Comparison of ENCODE assay signal across 8 cellular contexts in the genomic region with DNA sequence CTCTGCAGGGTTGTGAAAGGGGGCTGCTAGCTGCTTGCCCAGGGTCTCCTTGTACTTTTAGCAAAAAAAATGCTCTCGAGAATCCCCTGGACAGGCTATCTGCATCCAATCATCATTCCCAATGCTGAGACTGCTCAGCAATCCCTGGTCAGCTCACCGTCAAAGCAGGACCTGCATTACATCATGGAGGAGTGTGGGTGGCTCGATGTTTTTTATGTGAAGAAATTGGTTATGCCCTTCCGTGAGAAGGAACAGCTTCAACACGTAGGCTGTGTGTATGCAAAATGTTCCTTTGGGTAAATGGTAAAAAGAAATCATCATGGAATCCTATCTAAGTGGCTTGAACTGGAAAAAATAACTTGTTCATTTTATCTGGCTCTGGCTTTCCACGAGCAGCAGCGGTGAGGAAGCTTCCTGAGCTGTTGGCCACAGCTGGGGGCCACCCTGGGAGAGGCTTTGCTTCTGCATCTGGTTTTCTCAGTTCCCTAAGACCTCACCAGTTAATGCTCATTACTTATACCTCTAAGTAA.
DNase-seq lines count a peak whose midpoint lies in the region; ATAC-seq and TF ChIP-seq lines count a peak whose summit lies in the region.

No MANE protein-coding gene starts in this region.

- H3K4me1 Mint-ChIP-seq in IgD-negative memory B cell: peaks cover 49 to 68% (median 66%) of the 10 kb centered on the region in 3 donors
- peaks cover 98% of the 10 kb centered on the region for H3K4me1 Mint-ChIP-seq in activated naive CD4-positive, alpha-beta T cell treated with anti-CD3 and anti-CD28 coated beads, Interleukin-2, amount 50 U/mL, for 24 hours
- H3K4me1 Mint-ChIP-seq in progenitor cell of endocrine pancreas (ENCODE audit: low read depth): peaks cover 22% of the 10 kb centered on the region

- TF ChIP-seq CTCF in progenitor cell of endocrine pancreas (IDR thresholded peaks at IDR 0.05; ENCODE audit: unreplicated experiment): no peak
- no peak for TF ChIP-seq CTCF in ascending aorta (IDR thresholded peaks at IDR 0.05)

- peaks cover 5% of the 10 kb centered on the region for H3K27me3 Mint-ChIP-seq in IgD-negative memory B cell
- no peaks in the 10 kb centered on the region for H3K27me3 Mint-ChIP-seq in activated naive CD4-positive, alpha-beta T cell treated with anti-CD3 and anti-CD28 coated beads, Interleukin-2, amount 50 U/mL, for 24 hours
- H3K27me3 Mint-ChIP-seq in progenitor cell of endocrine pancreas: no peaks in the 10 kb centered on the region

- H3K4me1 ChIP-seq in rectal smooth muscle tissue (ENCODE audit: control insufficient read depth, insufficient read depth, low read length): peaks cover 24% of the 10 kb centered on the region
- peaks cover 0 to 6% of the 10 kb centered on the region in 2 donors for H3K4me1 ChIP-seq in ascending aorta

- H3K27ac ChIP-seq in rectal smooth muscle tissue (ENCODE audit: low read depth, low read length) (peak overlapping the region; percentile 4), ascending aorta (no peak overlapping the region)

- no peaks in the 10 kb centered on the region for H3K36me3 ChIP-seq in rectal smooth muscle tissue (ENCODE audit: control insufficient read depth, insufficient read depth, low read length)
- H3K36me3 ChIP-seq in ascending aorta: no peaks in the 10 kb centered on the region

- no peak for DNase-seq in progenitor cell of endocrine pancreas (ENCODE audit: low spot score, unreplicated experiment)
- no peak for DNase-seq in NK-92 (lab: John Stamatoyannopoulos, UW; ENCODE audit: unreplicated experiment)
- DNase-seq in ascending aorta (ENCODE audit: low spot score in 2 of 2): no peak

- peak overlapping the region; percentile 15 to 91 (median 64) for H3K4me3 Mint-ChIP-seq in IgD-negative memory B cell
- H3K4me3 Mint-ChIP-seq in activated naive CD4-positive, alpha-beta T cell treated with anti-CD3 and anti-CD28 coated beads, Interleukin-2, amount 50 U/mL, for 24 hours: peak overlapping the region; percentile 90
- H3K4me3 Mint-ChIP-seq in progenitor cell of endocrine pancreas (ENCODE audit: low read depth): no peak overlapping the region

- peaks cover 7% of the 10 kb centered on the region for H3K36me3 Mint-ChIP-seq in IgD-negative memory B cell
- H3K36me3 Mint-ChIP-seq in activated naive CD4-positive, alpha-beta T cell treated with anti-CD3 and anti-CD28 coated beads, Interleukin-2, amount 50 U/mL, for 24 hours: peaks cover 61% of the 10 kb centered on the region
- H3K36me3 Mint-ChIP-seq in progenitor cell of endocrine pancreas (ENCODE audit: insufficient read depth): peaks cover 6% of the 10 kb centered on the region

- intact Hi-C loops in ascending aorta (cut with DNase I): no loop called here

- no peaks in the 10 kb centered on the region for H3K9me3 ChIP-seq in ascending aorta

- H3K4me3 ChIP-seq in rectal smooth muscle tissue (ENCODE audit: low read length) (no peak overlapping the region), ascending aorta (no peak overlapping the region)

- no peak overlapping the region for H3K9ac ChIP-seq in rectal smooth muscle tissue (ENCODE audit: low read length)

- H3K9me3 Mint-ChIP-seq in IgD-negative memory B cell: no peaks in the 10 kb centered on the region
- H3K9me3 Mint-ChIP-seq in activated naive CD4-positive, alpha-beta T cell treated with anti-CD3 and anti-CD28 coated beads, Interleukin-2, amount 50 U/mL, for 24 hours: no peaks in the 10 kb centered on the region
- H3K9me3 Mint-ChIP-seq in progenitor cell of endocrine pancreas (ENCODE audit: low read depth): no peaks in the 10 kb centered on the region

- ATAC-seq in GM19324 (IDR thresholded peaks at IDR 0.05; ENCODE audit: low FRiP score, unreplicated experiment) (peak; percentile 44), GM18498 (IDR thresholded peaks at IDR 0.05; ENCODE audit: unreplicated experiment) (no peak)

- H3K27me3 ChIP-seq in rectal smooth muscle tissue (ENCODE audit: control insufficient read depth, insufficient read depth, low read length) (no peaks in the 10 kb centered on the region), ascending aorta (no peaks in the 10 kb centered on the region)

- H3K27ac Mint-ChIP-seq in IgD-negative memory B cell: peak overlapping the region in 1 of 3 donors; percentile 68
- H3K27ac Mint-ChIP-seq in activated naive CD4-positive, alpha-beta T cell treated with anti-CD3 and anti-CD28 coated beads, Interleukin-2, amount 50 U/mL, for 24 hours: peak overlapping the region; percentile 100
- no peak overlapping the region for H3K27ac Mint-ChIP-seq in progenitor cell of endocrine pancreas
